8 cellular contexts compared by ENCODE assay signal in genomic region chr6:41682056-41682477, GRCh38. TPM values are rescaled to one million over a fixed set of nuclear protein-coding genes. Genes with fewer than 3 reads are reported as not detected.
DNase-seq lines count a peak whose midpoint lies in the region; ATAC-seq and TF ChIP-seq lines count a peak whose summit lies in the region.

No MANE protein-coding gene starts in this region.

- 6 to 8% methylated on average over 9 of the region's 9 CpGs for WGBS in GM23248 (ENCODE audit: low coverage in 1 of 2, low lambda C conversion rate in 2 of 2, missing lambda C conversion rate in 2 of 2), 2 experiments
- 3 to 6% (median 4%) methylated on average over 9 of the region's 9 CpGs for WGBS in heart left ventricle, 4 donors
- 5% methylated on average over 9 of the region's 9 CpGs for WGBS in aorta, 2 donors

- peaks cover 3% of the 10 kb centered on the region for H3K4me1 ChIP-seq in CD8-positive, alpha-beta T cell (ENCODE audit: insufficient read depth, low read length)
- no peaks in the 10 kb centered on the region for H3K4me1 ChIP-seq in GM23248 (ENCODE audit: insufficient read depth)
- peaks cover 0 to 23% (median 19%) of the 10 kb centered on the region in 12 donors for H3K4me1 ChIP-seq in heart left ventricle
- H3K4me1 ChIP-seq in aorta (ENCODE audit: control insufficient read depth in 1 of 2, insufficient read depth in 2 of 2, low read length in 2 of 2) = no peaks in the 10 kb centered on the region

- H3K27ac ChIP-seq in CD8-positive, alpha-beta T cell (ENCODE audit: low read depth, low read length) = no peak overlapping the region
- H3K27ac ChIP-seq in GM23248 = no peak overlapping the region
- H3K27ac ChIP-seq in heart left ventricle = peak overlapping the region in 10 of 12 donors; percentile 70 to 91 (median 83)
- H3K27ac ChIP-seq in aorta (ENCODE audit: low read depth in 1 of 2, low read length in 2 of 2) = no peak overlapping the region

- TF ChIP-seq CTCF in CD8-positive, alpha-beta T cell (IDR thresholded peaks at IDR 0.05) = peak; percentile 55
- TF ChIP-seq CTCF in heart left ventricle (IDR thresholded peaks at IDR 0.05) = peak; percentile 67 to 91 (median 84)

- in situ Hi-C loops in GM23248 (cut with MboI) = no loop called here

- no peaks in the 10 kb centered on the region for H3K9me2 ChIP-seq in GM23248 (ENCODE audit: insufficient read depth)

- no peak overlapping the region for H3K4me2 ChIP-seq in GM23248 (ENCODE audit: unreplicated experiment)

- H3K27me3 Mint-ChIP-seq in CD8-positive, alpha-beta T cell (ENCODE audit: low read depth) = peaks cover 3% of the 10 kb centered on the region

- peaks cover 3% of the 10 kb centered on the region for H3K36me3 Mint-ChIP-seq in CD8-positive, alpha-beta T cell

- POLR2A ChIA-PET in CD8-positive, alpha-beta T cell (lab: Charles Lee) = no interaction called here

- H3K27me3 ChIP-seq in CD8-positive, alpha-beta T cell (ENCODE audit: insufficient read depth, low read length) = no peaks in the 10 kb centered on the region
- no peaks in the 10 kb centered on the region for H3K27me3 ChIP-seq in GM23248 (replicated peaks; ENCODE audit: insufficient read depth)
- no peaks in the 10 kb centered on the region for H3K27me3 ChIP-seq in heart left ventricle
- H3K27me3 ChIP-seq in aorta (ENCODE audit: control insufficient read depth in 1 of 2, insufficient read depth in 2 of 2, low read length in 1 of 2) = no peaks in the 10 kb centered on the region

- no peak for TF ChIP-seq POLR2A in heart left ventricle (IDR thresholded peaks at IDR 0.05)

- no peaks in the 10 kb centered on the region for H3K36me3 ChIP-seq in CD8-positive, alpha-beta T cell (ENCODE audit: insufficient read depth, low read length)
- no peaks in the 10 kb centered on the region for H3K36me3 ChIP-seq in GM23248 (ENCODE audit: low read depth)
- H3K36me3 ChIP-seq in heart left ventricle = peaks cover 2 to 32% (median 29%) of the 10 kb centered on the region in 9 donors
- peaks cover 0 to 3% of the 10 kb centered on the region in 2 donors for H3K36me3 ChIP-seq in aorta (ENCODE audit: control insufficient read depth in 1 of 2, insufficient read depth in 2 of 2, low read length in 1 of 2)

- H4K20me1 ChIP-seq in GM23248 (ENCODE audit: insufficient read depth) = no peaks in the 10 kb centered on the region

- no peak overlapping the region for H3K4me3 ChIP-seq in CD8-positive, alpha-beta T cell (ENCODE audit: low read depth, low read length)
- H3K4me3 ChIP-seq in GM23248 = no peak overlapping the region
- peak overlapping the region in 4 of 12 donors; percentile 62 to 66 (median 64) for H3K4me3 ChIP-seq in heart left ventricle
- no peak overlapping the region for H3K4me3 ChIP-seq in aorta (ENCODE audit: low read length in 2 of 2)

- no peak overlapping the region for H3K9ac ChIP-seq in GM23248

- no peaks in the 10 kb centered on the region for H3K9me3 ChIP-seq in CD8-positive, alpha-beta T cell (ENCODE audit: low read length)
- H3K9me3 ChIP-seq in GM23248 (ENCODE audit: low read depth) = no peaks in the 10 kb centered on the region
- no peaks in the 10 kb centered on the region for H3K9me3 ChIP-seq in heart left ventricle
- no peaks in the 10 kb centered on the region for H3K9me3 ChIP-seq in aorta (ENCODE audit: control insufficient read depth, low read length)

- H3K79me2 ChIP-seq in GM23248 (ENCODE audit: insufficient read depth) = no peaks in the 10 kb centered on the region

- intact Hi-C loops in CD8-positive, alpha-beta T cell (cut with DNase I, micrococcal nuclease) = loop anchor here (1.0 to 10.0 kb wide), 2 partner anchors 258 to 377 kb away; no protein-coding TSS in a partner anchor
- intact Hi-C loops in heart left ventricle (cut with DNase I) (loop anchor here (1.0 to 10.0 kb wide), 12 partner anchors 53 to 315 kb away; partner anchors contain the start of gene TFEB (in 2 of the 10)), aorta (cut with DNase I) (loop anchor here (1.0 to 10.0 kb wide), 6 partner anchors 79 to 313 kb away; no protein-coding TSS in a partner anchor)

- H2AFZ ChIP-seq in GM23248 = peak overlapping the region; percentile 64; the same call in 1 of the 2 replicates

- H3K9me3 Mint-ChIP-seq in CD8-positive, alpha-beta T cell = no peaks in the 10 kb centered on the region

- no peaks in the 10 kb centered on the region for H3F3A ChIP-seq in GM23248 (ENCODE audit: insufficient read depth)

- peaks cover 8% of the 10 kb centered on the region for H3K4me1 Mint-ChIP-seq in CD8-positive, alpha-beta T cell (ENCODE audit: low read depth)

- CTCF ChIA-PET in CD8-positive, alpha-beta T cell (lab: Charles Lee) = interaction anchor here (0.6 to 2.4 kb wide), 7 partner anchors 9 to 88 kb away, joined by 3 to 8 read pairs (median 5); no protein-coding TSS in a partner anchor

- peak; percentile 39 to 75 (median 67) for DNase-seq in CD8-positive, alpha-beta T cell
- peak; percentile 94 for DNase-seq in GM23248
- peak; percentile 83 for DNase-seq in NCI-H1436 (lab: John Stamatoyannopoulos, UW)
- DNase-seq in T follicular helper cell (ENCODE audit: low read depth) = peak; percentile 32
- DNase-seq in activated naive CD8-positive, alpha-beta T cell treated with anti-CD3 and anti-CD28 coated beads, Interleukin-2, amount 50 U/mL, for 16 hours (ENCODE audit: low read depth, low spot score) = peak; percentile 49
- peak; percentile 92 to 94 (median 92) for DNase-seq in heart left ventricle
- DNase-seq in pulmonary artery endothelial cell (ENCODE audit: low read depth, low spot score) = peak; percentile 32
- DNase-seq in aorta = peak; percentile 93 to 95

- no peak overlapping the region for H3K27ac Mint-ChIP-seq in CD8-positive, alpha-beta T cell

- ATAC-seq in CD8-positive, alpha-beta T cell = peak; percentile 74
- peak; percentile 88 to 95 (median 92) for ATAC-seq in heart left ventricle
- ATAC-seq in aorta (ENCODE audit: low FRiP score) = peak; percentile 93

- peak overlapping the region; percentile 77 for H3K4me3 Mint-ChIP-seq in CD8-positive, alpha-beta T cell

RNA-seq across cellular contexts. Expression of gene MDFI, which starts 43.8 kb away (rescaled TPM):
- total RNA-seq in CD8-positive, alpha-beta T cell = not detected
- total RNA-seq in GM23248 (2014; rRNA removed; shearing (Covaris generic)) = 1.4 TPM in 1 of 2 replicates, not detected in the other
- polyA plus RNA-seq in GM23248 (2016; fragmentation: Nextera tagmentation; extraction: Ambion mirVana) (not detected in 2 replicates), heart left ventricle (1 to 10 TPM in 1 of 2 donors, under 1 TPM in 1; 0.76 to 2.9 TPM), aorta (1 to 10 TPM in 1 of 2 donors, under 1 TPM in 1; 0.13 to 5.4 TPM)
- total RNA-seq in heart left ventricle (1 to 10 TPM in 6 of 9 donors, under 1 TPM in 3; 0.35 to 9.3 (median 2.2) TPM), pulmonary artery endothelial cell (18.7 and 26.8 TPM in 2 replicates), aorta (10 to 100 TPM in 1 of 2 donors, 1 to 10 TPM in 1; 9.3 to 22.3 TPM)

RNA-seq across cellular contexts. Expression of gene TFEB, which starts 53.3 kb away (rescaled TPM):
- total RNA-seq in CD8-positive, alpha-beta T cell = 10 to 100 TPM; 10.2 to 12.7 TPM
- 5.7 and 10.0 TPM in 2 replicates for total RNA-seq in GM23248 (2014; rRNA removed; shearing (Covaris generic))
- 5.5 and 6.4 TPM in 2 replicates for polyA plus RNA-seq in GM23248 (2016; fragmentation: Nextera tagmentation; extraction: Ambion mirVana)
- 10 to 100 TPM; 26.2 to 47.2 (median 41.1) TPM for total RNA-seq in heart left ventricle
- 10 to 100 TPM; 37.7 to 40.1 TPM for polyA plus RNA-seq in heart left ventricle
- total RNA-seq in pulmonary artery endothelial cell = 3.8 and 4.4 TPM in 2 replicates
- total RNA-seq in aorta = 10 to 100 TPM; 22.2 to 32.1 TPM
- 10 to 100 TPM in 1 of 2 donors, 1 to 10 TPM in 1; 7.3 to 20.9 TPM for polyA plus RNA-seq in aorta

Comparison
In these comparisons a context has a peak if more than half of its experiments do, and no peak if none do; other contexts are left out.
1. DNase-seq: peak in every context shown above with its lines; median percentile 94 in GM23248; 94 in aorta; 92 in heart left ventricle; 83 in NCI-H1436; 67 in CD8-positive, alpha-beta T cell; 49 in activated naive CD8-positive, alpha-beta T cell treated with anti-CD3 and anti-CD28 coated beads, Interleukin-2, amount 50 U/mL, for 16 hours; 32 in T follicular helper cell; 32 in pulmonary artery endothelial cell.
2. H3K27ac ChIP-seq: peak in heart left ventricle (10 of 12); none in CD8-positive, alpha-beta T cell (single experiment), GM23248 (single experiment) and aorta (0 of 2).
3. Peak in every context shown above with its lines, with median percentiles within 50 percentile points of each other: ATAC-seq.